24 cellular contexts compared by ENCODE assay signal in the genomic region with DNA sequence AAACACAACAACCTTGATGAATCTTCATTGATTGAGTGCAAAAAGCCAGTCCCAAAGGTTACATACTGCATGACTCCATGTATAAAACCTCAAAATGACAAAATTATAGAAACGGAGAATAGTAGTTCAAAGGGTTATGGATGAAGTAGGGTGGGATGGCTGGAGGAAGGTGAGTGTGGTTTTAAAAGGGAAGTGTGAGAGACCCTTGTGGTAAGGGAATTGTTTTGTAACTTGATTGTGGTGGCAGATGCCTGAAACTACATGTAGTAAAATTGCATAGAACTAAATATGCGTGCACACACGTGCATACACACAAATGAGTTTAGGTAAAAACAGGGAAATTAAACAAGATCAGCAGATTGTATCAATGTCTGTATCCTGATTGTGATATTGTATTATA.
"Had no signal": no experiment of that assay in that cellular context is flagged by ENCODE, and none has a peak within 500 bp of the region (broad histone marks: within the 10 kb centered on the region; RNA-seq: fewer than 3 reads in every experiment).

No MANE protein-coding gene starts in this region.

- H3K36me3 Mint-ChIP-seq: memory B cell; mesothelial cell of epicardium; natural killer cell; stimulated activated naive B cell treated with anti-CD40 and anti-IgM and Interleukin-4, amounts not matched to agents 10 μg/mL and 1 μg/mL and 100 μg/mL, for 72 hours had no signal

- H3K4me1 Mint-ChIP-seq: mesothelial cell of epicardium, natural killer cell had no signal

- DNase-seq: dermis blood vessel endothelial cell; esophagus squamous epithelium; foreskin fibroblast; head of caudate nucleus; kidney; left cardiac atrium; left ventricle myocardium inferior; lower lobe of right lung; natural killer cell; nucleus accumbens; ovary; sigmoid colon; stimulated activated CD4-positive, alpha-beta T cell treated with anti-CD3 and anti-CD28 coated beads, Interleukin-2, amount 100 ng/mL, for 24 hours; stimulated activated CD4-positive, alpha-beta T cell treated with anti-CD3 and anti-CD28 coated beads, Interleukin-4, amount 100 ng/mL, for 4 hours; stimulated activated naive B cell treated with anti-CD40 and anti-IgM and Interleukin-4, amounts not matched to agents 10 μg/mL and 1 μg/mL and 100 μg/mL, for 72 hours; stomach; substantia nigra; trophoblast cell had no signal

- H3K27ac ChIP-seq: esophagus squamous epithelium, hepatocyte, left ventricle myocardium inferior, lower lobe of right lung, ovary, right atrium auricular region, sigmoid colon, skin epidermis, stomach had no signal

- ATAC-seq: left cardiac atrium; lower lobe of right lung; natural killer cell; stimulated activated naive B cell treated with anti-CD40 and anti-IgM and Interleukin-4, amounts not matched to agents 10 μg/mL and 1 μg/mL and 100 μg/mL, for 72 hours had no signal

- H3K36me3 ChIP-seq: esophagus squamous epithelium, left ventricle myocardium inferior, lower lobe of right lung, ovary, right atrium auricular region, sigmoid colon, stomach had no signal

- H3K4me3 Mint-ChIP-seq: memory B cell; mesothelial cell of epicardium; natural killer cell; neural crest cell; stimulated activated naive B cell treated with anti-CD40 and anti-IgM and Interleukin-4, amounts not matched to agents 10 μg/mL and 1 μg/mL and 100 μg/mL, for 72 hours had no signal

- H3K27ac Mint-ChIP-seq: memory B cell; mesothelial cell of epicardium; natural killer cell; stimulated activated naive B cell treated with anti-CD40 and anti-IgM and Interleukin-4, amounts not matched to agents 10 μg/mL and 1 μg/mL and 100 μg/mL, for 72 hours had no signal

- H3K9me3 Mint-ChIP-seq: neural crest cell; stimulated activated naive B cell treated with anti-CD40 and anti-IgM and Interleukin-4, amounts not matched to agents 10 μg/mL and 1 μg/mL and 100 μg/mL, for 72 hours had no signal

- H3K9me3 ChIP-seq: esophagus squamous epithelium, left ventricle myocardium inferior, lower lobe of right lung, ovary, right atrium auricular region, sigmoid colon, stomach had no signal

- H3K4me3 ChIP-seq: esophagus squamous epithelium, hepatocyte, left ventricle myocardium inferior, lower lobe of right lung, ovary, right atrium auricular region, sigmoid colon, skin epidermis, stomach had no signal

- H3K4me1 ChIP-seq: esophagus squamous epithelium, lower lobe of right lung, sigmoid colon, stomach had no signal

- H3K27me3 ChIP-seq: esophagus squamous epithelium, hepatocyte, ovary, right atrium auricular region, sigmoid colon, stomach had no signal
